12 cellular contexts compared by ENCODE assay signal in genomic region chr5:129899454-129899853, GRCh38. TPM values are rescaled to one million over a fixed set of nuclear protein-coding genes. Genes with fewer than 3 reads are reported as not detected.
DNase-seq lines count a peak whose midpoint lies in the region; ATAC-seq and TF ChIP-seq lines count a peak whose summit lies in the region.
"Had no signal": no experiment of that assay in that cellular context is flagged by ENCODE, and none has a peak within 500 bp of the region (broad histone marks: within the 10 kb centered on the region; RNA-seq: fewer than 3 reads in every experiment).

No MANE protein-coding gene starts in this region.

- TF ChIP-seq POLR2A in adrenal gland (IDR thresholded peaks at IDR 0.05) (no peak), uterus (IDR thresholded peaks at IDR 0.05) (no peak)

- H3K27me3 ChIP-seq in cardiac muscle cell, result peaks cover 10% of the 10 kb centered on the region
- H3K27me3 ChIP-seq in adrenal gland, result no peaks in the 10 kb centered on the region
- no peaks in the 10 kb centered on the region for H3K27me3 ChIP-seq in uterus

- peak; percentile 41 for TF ChIP-seq CTCF in cardiac muscle cell (IDR thresholded peaks at IDR 0.05; ENCODE audit: low read depth, low read length)
- peak in 5 of 6 experiments; percentile 27 to 59 (median 48) for TF ChIP-seq CTCF in adrenal gland (IDR thresholded peaks at IDR 0.05)
- peak in 3 of 4 experiments; percentile 28 to 50 (median 29) for TF ChIP-seq CTCF in uterus (IDR thresholded peaks at IDR 0.05)

- no peaks in the 10 kb centered on the region for H3K4me1 ChIP-seq in cardiac muscle cell (ENCODE audit: low read depth)
- no peaks in the 10 kb centered on the region for H3K4me1 ChIP-seq in adrenal gland (replicated peaks in 1 of 2)
- H3K4me1 ChIP-seq in uterus, result no peaks in the 10 kb centered on the region

- intact Hi-C loops in left cardiac atrium (cut with DNase I), result loop anchor here in 1 of 2 donors (1.0 kb wide), 1 partner anchor 1211 kb away; no protein-coding TSS in a partner anchor
- intact Hi-C loops in adrenal gland (cut with DNase I), result no loop called here
- intact Hi-C loops in uterus (cut with DNase I; ENCODE audit: low total_unique reads), result no loop called here

- H3K27ac ChIP-seq in cardiac muscle cell (no peak overlapping the region), adrenal gland (no peak overlapping the region), uterus (no peak overlapping the region)

- H3K36me3 ChIP-seq in cardiac muscle cell (no peaks in the 10 kb centered on the region), adrenal gland (replicated peaks in 1 of 2) (no peaks in the 10 kb centered on the region), uterus (no peaks in the 10 kb centered on the region)

- DNase-seq in cardiac muscle cell (ENCODE audit: low read depth in 1 of 2, low spot score in 1 of 2) (peak in 1 of 2 donors; percentile 60), left cardiac atrium (no peak), adrenal gland (no peak), glomerular visceral epithelial cell (ENCODE audit: extremely low spot score) (peak; percentile 13), uterus (no peak), cortex of kidney (lab: John Stamatoyannopoulos, UW) (no peak)
- no peak for DNase-seq in activated T-cell treated with anti-CD3 and anti-CD28 coated beads, Interleukin-2, amount 50 U/mL, for 48 hours
- DNase-seq: C1 segment of cervical spinal cord; left ventricle myocardium superior; stimulated activated CD4-positive, alpha-beta T cell treated with anti-CD3 and anti-CD28 coated beads, Interleukin-15, amount 100 ng/mL, for 24 hours had no signal

- H3K9me3 ChIP-seq in cardiac muscle cell (ENCODE audit: low read depth) (no peaks in the 10 kb centered on the region), adrenal gland (replicated peaks in 1 of 3) (no peaks in the 10 kb centered on the region), uterus (no peaks in the 10 kb centered on the region)

- ATAC-seq in left cardiac atrium, result no peak
- no peak for ATAC-seq in GM18519 (IDR thresholded peaks at IDR 0.05; ENCODE audit: low FRiP score, unreplicated experiment)
- ATAC-seq: K562, left ventricle myocardium superior had no signal

- H3K4me3 ChIP-seq in cardiac muscle cell (no peak overlapping the region), adrenal gland (no peak overlapping the region), uterus (no peak overlapping the region)
- H3K4me3 ChIP-seq: K562 had no signal

RNA-seq across cellular contexts. Expression of gene CHSY3, which starts 4.8 kb away (rescaled TPM):
- total RNA-seq in cardiac muscle cell (5.7 and 6.7 TPM in 2 replicates), left cardiac atrium (1 to 10 TPM; 1.9 to 3.1 TPM), adrenal gland (1 to 10 TPM in 3 of 8 donors, under 1 TPM in 5; 0.54 to 2.5 (median 0.80) TPM), uterus (10 to 100 TPM in 1 of 4 donors, 1 to 10 TPM in 1, under 1 TPM in 1, not detected in 1; 0.77 to 22.1 (median 2.8) TPM)
- polyA plus RNA-seq in cardiac muscle cell (1.7 and 1.8 TPM in 2 replicates), adrenal gland (1 to 10 TPM in 1 of 3 donors, under 1 TPM in 2; 0.08 to 1.1 (median 0.20) TPM)
- total RNA-seq: K562 had no signal
